In genomic region chr19:6239401-6239844, GRCh38 we compare ENCODE assay signal across 10 cellular contexts. TPM values are rescaled to one million over a fixed set of nuclear protein-coding genes. Genes with fewer than 3 reads are reported as not detected.
DNase-seq lines count a peak whose midpoint lies in the region; FAIRE-seq and TF ChIP-seq lines count a peak whose summit lies in the region.
"Had no signal": no experiment of that assay in that cellular context is flagged by ENCODE, and none has a peak within 500 bp of the region (broad histone marks: within the 10 kb centered on the region; RNA-seq: fewer than 3 reads in every experiment).

No MANE protein-coding gene starts in this region.

- POLR2A ChIA-PET in RWPE1 (lab: Yijun Ruan, JAX; ENCODE audit: low non-redundant PET) (no interaction called here), endothelial cell of umbilical vein (lab: Charles Lee) (no interaction called here)

- TF ChIP-seq CTCF in RWPE1 (conservative IDR thresholded peaks at IDR 0.05; ENCODE audit: low read depth) (no peak), endothelial cell of umbilical vein (IDR thresholded peaks at IDR 0.05; ENCODE audit: extremely low read depth in 1 of 2, insufficient read depth in 1 of 2, low read depth in 1 of 2, low read length in 2 of 2) (no peak), osteocyte (IDR thresholded peaks at IDR 0.05) (no peak)

- no peak overlapping the region for H3K9ac ChIP-seq in BLaER1
- peak overlapping the region; percentile 88 for H3K9ac ChIP-seq in endothelial cell of umbilical vein (replicated peaks; ENCODE audit: extremely low read depth, insufficient read depth, low read length)

- peaks cover 70% of the 10 kb centered on the region for H3K79me2 ChIP-seq in endothelial cell of umbilical vein (ENCODE audit: control insufficient read depth, insufficient read depth, low read length)

- TF ChIP-seq POLR2A in endothelial cell of umbilical vein (IDR thresholded peaks at IDR 0.05; ENCODE audit: low read depth, low read length) (no peak), erythroblast (IDR thresholded peaks at IDR 0.05; ENCODE audit: low read length) (no peak)

- dilution Hi-C loops in endothelial cell of umbilical vein (cut with MboI; ENCODE audit: extremely low pct_ligation_motif_present, low sequenced_read_pairs) = no loop called here

- peak; percentile 83 for FAIRE-seq in endothelial cell of umbilical vein (lab: Jason Lieb, UNC)

- no peaks in the 10 kb centered on the region for H3K9me1 ChIP-seq in endothelial cell of umbilical vein (replicated peaks; ENCODE audit: control insufficient read depth, extremely low read depth, insufficient read depth, low read length)

- peaks cover 100% of the 10 kb centered on the region for H3K4me1 ChIP-seq in BLaER1
- H3K4me1 ChIP-seq in endothelial cell of umbilical vein (ENCODE audit: control insufficient read depth, extremely low read depth, insufficient read depth, low read length) = peaks cover 69% of the 10 kb centered on the region

- H3K9me3 Mint-ChIP-seq in osteocyte (ENCODE audit: unreplicated experiment) = no peaks in the 10 kb centered on the region
- H3K9me3 Mint-ChIP-seq: stimulated activated memory B cell treated with anti-CD40 and anti-IgM and Interleukin-4, amounts not matched to agents 10 μg/mL and 1 μg/mL and 100 μg/mL, for 72 hours had no signal

- peak overlapping the region; percentile 40 for H3K27ac Mint-ChIP-seq in osteocyte (ENCODE audit: unreplicated experiment)
- H3K27ac Mint-ChIP-seq: stimulated activated memory B cell treated with anti-CD40 and anti-IgM and Interleukin-4, amounts not matched to agents 10 μg/mL and 1 μg/mL and 100 μg/mL, for 72 hours had no signal

- intact Hi-C loops in endothelial cell of umbilical vein (cut with micrococcal nuclease) = no loop called here

- H3K4me2 ChIP-seq in BLaER1 = peak overlapping the region; percentile 36; the same call in 1 of the 2 replicates
- H3K4me2 ChIP-seq in endothelial cell of umbilical vein (ENCODE audit: insufficient read depth, low read length) = no peak overlapping the region

- H3K27ac ChIP-seq in BLaER1 = no peak overlapping the region
- H3K27ac ChIP-seq in RWPE1 = peak overlapping the region; percentile 99
- H3K27ac ChIP-seq in endothelial cell of umbilical vein (ENCODE audit: insufficient read depth, low read depth, low read length) = peak overlapping the region; percentile 99
- H3K27ac ChIP-seq: HL-60 had no signal

- peaks cover 40% of the 10 kb centered on the region for H3K36me3 ChIP-seq in BLaER1
- H3K36me3 ChIP-seq in endothelial cell of umbilical vein (ENCODE audit: control insufficient read depth in 2 of 2, extremely low read depth in 1 of 2, insufficient read depth in 2 of 2, low read length in 2 of 2) = no peaks in the 10 kb centered on the region

- CTCF ChIA-PET in RWPE1 (lab: Yijun Ruan, JAX) (no interaction called here), endothelial cell of umbilical vein (lab: Charles Lee) (interaction anchor here (1.6 to 3.4 kb wide), 4 partner anchors 17 to 32 kb away, joined by 7 to 37 read pairs (median 18); no protein-coding TSS in a partner anchor)

- BruUV-seq in endothelial cell of umbilical vein (replicated peaks; lab: Mats Ljungman, UMichigan) = no TSS peak

- H3K4me3 ChIP-seq in BLaER1 (no peak overlapping the region), endothelial cell of umbilical vein (replicated peaks in 1 of 3; ENCODE audit: insufficient read depth in 1 of 3, low read depth in 1 of 3, low read length in 3 of 3) (no peak overlapping the region)

- H3K9me3 ChIP-seq in BLaER1 = no peaks in the 10 kb centered on the region
- no peaks in the 10 kb centered on the region for H3K9me3 ChIP-seq in endothelial cell of umbilical vein (replicated peaks; ENCODE audit: control insufficient read depth, insufficient read depth, low read length)

- peaks cover 100% of the 10 kb centered on the region for H4K20me1 ChIP-seq in BLaER1
- no peaks in the 10 kb centered on the region for H4K20me1 ChIP-seq in endothelial cell of umbilical vein (replicated peaks; ENCODE audit: control insufficient read depth, extremely low read depth, insufficient read depth, low read length)

- peaks cover 44% of the 10 kb centered on the region for H3K4me1 Mint-ChIP-seq in osteocyte (ENCODE audit: unreplicated experiment)

- H3K27me3 Mint-ChIP-seq in osteocyte (ENCODE audit: unreplicated experiment) = no peaks in the 10 kb centered on the region
- H3K27me3 Mint-ChIP-seq: stimulated activated memory B cell treated with anti-CD40 and anti-IgM and Interleukin-4, amounts not matched to agents 10 μg/mL and 1 μg/mL and 100 μg/mL, for 72 hours had no signal

- no peaks in the 10 kb centered on the region for H3K36me3 Mint-ChIP-seq in osteocyte (ENCODE audit: unreplicated experiment)

- H2AFZ ChIP-seq in endothelial cell of umbilical vein (ENCODE audit: low read depth, low read length) = no peak overlapping the region

- DNase-seq in RWPE1 (ENCODE audit: low spot score) (peak; percentile 54), endothelial cell of umbilical vein (ENCODE audit: low read depth, low spot score) (peak; percentile 77), osteocyte (ENCODE audit: extremely low spot score, unreplicated experiment) (no peak), SKM-1 treated with dmso at 0.1 percent for 144 hours (lab: John Stamatoyannopoulos, UW; ENCODE audit: unreplicated experiment) (no peak), NCI-H69 (lab: John Stamatoyannopoulos, UW) (no peak), DMS79 (lab: John Stamatoyannopoulos, UW) (no peak), erythroblast (lab: John Stamatoyannopoulos, UW) (no peak)

- H3K27me3 ChIP-seq in BLaER1 (no peaks in the 10 kb centered on the region), endothelial cell of umbilical vein (ENCODE audit: control insufficient read depth in 2 of 2, insufficient read depth in 2 of 2, low read length in 2 of 2) (no peaks in the 10 kb centered on the region)

- no peak overlapping the region for H3K4me3 Mint-ChIP-seq in osteocyte (ENCODE audit: unreplicated experiment)
- H3K4me3 Mint-ChIP-seq: stimulated activated memory B cell treated with anti-CD40 and anti-IgM and Interleukin-4, amounts not matched to agents 10 μg/mL and 1 μg/mL and 100 μg/mL, for 72 hours had no signal

TF ChIP-seq in endothelial cell of umbilical vein, 7 proteins besides CTCF, POLR2A, EP300 and RAD21:
- peak; percentile 47 for TF ChIP-seq JUN (IDR thresholded peaks at IDR 0.05; ENCODE audit: borderline replicate concordance, insufficient read depth, insufficient read length, low read depth)
- peak; percentile 30 for TF ChIP-seq MYC (IDR thresholded peaks at IDR 0.05; ENCODE audit: low read depth, low read length)
- TF ChIP-seq GATA2 (IDR thresholded peaks at IDR 0.05; ENCODE audit: insufficient read depth, insufficient read length, low read depth, low read length) = no peak
- TF ChIP-seq FOS (IDR thresholded peaks at IDR 0.05; ENCODE audit: borderline replicate concordance, insufficient read depth, low read length) = peak; percentile 46
- peak; percentile 62 for TF ChIP-seq MAX (IDR thresholded peaks at IDR 0.05; ENCODE audit: insufficient read depth, insufficient read length)
- no peak for TF ChIP-seq EZH2 (IDR thresholded peaks at IDR 0.05; ENCODE audit: borderline replicate concordance, low read depth, low read length, severe bottlenecking)
- peak; percentile 15 for TF ChIP-seq POLR2AphosphoS5 (IDR thresholded peaks at IDR 0.05; ENCODE audit: insufficient read depth, low read depth, low read length)

RNA-seq across cellular contexts. Expression of gene MLLT1, which starts 40.4 kb away (rescaled TPM):
- total RNA-seq in endothelial cell of umbilical vein (79.2 and 84.8 TPM in 2 replicates), osteocyte (65.8 and 68.8 TPM in 2 replicates)
- polyA plus RNA-seq in endothelial cell of umbilical vein = 43.9 and 52.9 TPM in 2 replicates
- polyA plus RNA-seq in endothelial cell of umbilical vein (2011; cell fraction: cytosol; rRNA removed) = 32.5 and 45.8 TPM in 2 replicates
- polyA plus RNA-seq in endothelial cell of umbilical vein (2011; cell fraction: nucleus; rRNA removed) = 62.0 and 69.5 TPM in 2 replicates
- polyA plus RNA-seq in endothelial cell of umbilical vein (2012) = 37.9 and 50.9 TPM in 2 replicates
- 34.3 and 51.6 TPM in 2 replicates for polyA minus RNA-seq in endothelial cell of umbilical vein
- 63.8 TPM for polyA minus RNA-seq in endothelial cell of umbilical vein (2011; cell fraction: cytosol; rRNA and poly(A)+ RNA removed)
- polyA minus RNA-seq in endothelial cell of umbilical vein (2011; cell fraction: nucleus; rRNA and poly(A)+ RNA removed) = 17.7 and 33.5 TPM in 2 replicates

Comparison
In these comparisons a context has a peak if more than half of its experiments do, and no peak if none do; other contexts are left out.
1. DNase-seq: peak in RWPE1 (single experiment) and endothelial cell of umbilical vein (single experiment); none in osteocyte (single experiment), SKM-1 treated with dmso at 0.1 percent for 144 hours (single experiment), NCI-H69 (single experiment), DMS79 (single experiment) and erythroblast (0 of 2).